In the genomic region with DNA sequence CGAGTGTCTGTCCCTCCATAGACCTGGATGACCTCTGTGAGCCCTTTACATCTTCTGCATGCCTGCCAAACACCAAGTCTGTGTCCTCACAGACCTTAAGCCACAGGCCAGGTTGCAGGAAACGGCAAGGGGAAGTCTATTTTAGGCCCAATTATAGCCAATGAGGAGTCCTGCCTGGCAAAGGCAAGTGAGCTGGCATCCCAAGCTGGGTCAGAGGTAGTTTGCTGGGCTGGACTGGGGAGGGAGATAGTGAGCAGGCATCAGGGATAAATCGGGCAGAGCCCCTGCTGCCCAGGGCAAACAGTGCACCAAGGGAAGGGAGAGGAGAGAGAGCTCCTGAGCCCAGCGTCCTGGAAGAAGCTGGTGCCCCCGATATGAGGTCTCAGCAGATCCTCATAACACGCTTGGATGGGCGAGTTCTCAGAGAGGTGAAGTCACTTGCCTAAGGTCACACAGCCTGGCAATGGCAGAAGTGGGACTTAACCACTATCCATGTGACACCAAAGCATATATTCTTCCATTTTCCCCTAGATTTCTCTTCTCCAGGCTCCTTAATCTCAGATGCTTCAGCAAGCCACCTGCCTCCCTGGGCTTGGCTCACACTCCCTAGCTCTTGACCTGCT, we compare ENCODE assay signal across 10 cellular contexts. TPM values are rescaled to one million over a fixed set of nuclear protein-coding genes. Genes with fewer than 3 reads are reported as not detected.
DNase-seq lines count a peak whose midpoint lies in the region; ATAC-seq and TF ChIP-seq lines count a peak whose summit lies in the region.
"Had no signal": no experiment of that assay in that cellular context is flagged by ENCODE, and none has a peak within 500 bp of the region (broad histone marks: within the 10 kb centered on the region; RNA-seq: fewer than 3 reads in every experiment).

No MANE protein-coding gene starts in this region.

- H3K4me3 Mint-ChIP-seq in T-helper 2 cell treated with Interferon-gamma antibody and Interleukin-4, amounts not matched to agents 5 μg/mL and 100 μg/mL, for 36 hours = no peak overlapping the region
- H3K4me3 Mint-ChIP-seq: activated T-cell treated with anti-CD3 and anti-CD28 coated beads, Interleukin-2, amount 50 U/mL, for 24 hours had no signal

- DNase-seq in GM12865 (ENCODE audit: low read depth) = peak; percentile 37
- peak; percentile 33 for DNase-seq in MV-4-11 (lab: John Stamatoyannopoulos, UW)
- DNase-seq in mammary epithelial cell = no peak
- no peak for DNase-seq in NCI-H748 treated with DMSO at 0.1 percent for 48 hours (lab: John Stamatoyannopoulos, UW)
- DNase-seq in T-helper 2 cell treated with Interferon-gamma antibody and Interleukin-4, amounts not matched to agents 5 μg/mL and 100 μg/mL, for 36 hours (ENCODE audit: low spot score) = no peak
- no peak for DNase-seq in effector memory CD4-positive, alpha-beta T cell
- DNase-seq: activated T-cell treated with anti-CD3 and anti-CD28 coated beads, Interleukin-2, amount 50 U/mL, for 24 hours; substantia nigra had no signal

- TF ChIP-seq CTCF in GM12865 (IDR thresholded peaks at IDR 0.05; ENCODE audit: insufficient read depth, low read depth, low read length, missing control alignments) (peak; percentile 20), mammary epithelial cell (conservative IDR thresholded peaks at IDR 0.05 in 1 of 2, IDR thresholded peaks at IDR 0.05 in 1 of 2; ENCODE audit: extremely low read depth in 1 of 2, insufficient read depth in 1 of 2, low read depth in 1 of 2, low read length in 2 of 2) (peak; percentile 22 to 32), neutrophil (IDR thresholded peaks at IDR 0.05) (peak; percentile 40)

- H3K9ac ChIP-seq in mammary epithelial cell (ENCODE audit: insufficient read depth, low read length) = no peak overlapping the region

- no peak overlapping the region for H3K4me3 ChIP-seq in GM12865 (ENCODE audit: low read depth, low read length)
- H3K4me3 ChIP-seq in mammary epithelial cell (replicated peaks in 1 of 3; ENCODE audit: insufficient read depth in 1 of 3, low read depth in 2 of 3, low read length in 3 of 3) = no peak overlapping the region
- H3K4me3 ChIP-seq in neutrophil (ENCODE audit: low read depth in 1 of 2, low read length in 1 of 2) = no peak overlapping the region
- no peak overlapping the region for H3K4me3 ChIP-seq in effector memory CD4-positive, alpha-beta T cell (ENCODE audit: insufficient read depth, low read depth, low read length, poor library complexity, severe bottlenecking)

- H2AFZ ChIP-seq in mammary epithelial cell (ENCODE audit: low read depth, low read length) = no peak overlapping the region

- H3K27ac Mint-ChIP-seq in T-helper 2 cell treated with Interferon-gamma antibody and Interleukin-4, amounts not matched to agents 5 μg/mL and 100 μg/mL, for 36 hours = no peak overlapping the region
- H3K27ac Mint-ChIP-seq: activated T-cell treated with anti-CD3 and anti-CD28 coated beads, Interleukin-2, amount 50 U/mL, for 24 hours had no signal

- H3K4me1 Mint-ChIP-seq in T-helper 2 cell treated with Interferon-gamma antibody and Interleukin-4, amounts not matched to agents 5 μg/mL and 100 μg/mL, for 36 hours (ENCODE audit: low read depth) = peaks cover 14% of the 10 kb centered on the region

- WGBS in mammary epithelial cell (ENCODE audit: low coverage, missing lambda C conversion rate) = 67% methylated on average over 7 of the region's 7 CpGs

- BruUV-seq in mammary epithelial cell (replicated peaks; lab: Mats Ljungman, UMichigan) = no TSS peak

- H3K9me3 ChIP-seq in mammary epithelial cell (replicated peaks; ENCODE audit: insufficient read depth, low read length) = no peaks in the 10 kb centered on the region
- H3K9me3 ChIP-seq in neutrophil = no peaks in the 10 kb centered on the region
- H3K9me3 ChIP-seq in effector memory CD4-positive, alpha-beta T cell (ENCODE audit: control insufficient read depth, low read length) = no peaks in the 10 kb centered on the region

- no peaks in the 10 kb centered on the region for H3K27me3 Mint-ChIP-seq in T-helper 2 cell treated with Interferon-gamma antibody and Interleukin-4, amounts not matched to agents 5 μg/mL and 100 μg/mL, for 36 hours (ENCODE audit: low read depth)
- H3K27me3 Mint-ChIP-seq: activated T-cell treated with anti-CD3 and anti-CD28 coated beads, Interleukin-2, amount 50 U/mL, for 24 hours had no signal

- ATAC-seq in GM19324 (IDR thresholded peaks at IDR 0.05; ENCODE audit: low FRiP score, unreplicated experiment) = no peak

- intact Hi-C loops in mammary epithelial cell (cut with micrococcal nuclease) = no loop called here

- H3K4me1 ChIP-seq in mammary epithelial cell (ENCODE audit: insufficient read depth, low read length) = peaks cover 3% of the 10 kb centered on the region
- H3K4me1 ChIP-seq in neutrophil (ENCODE audit: control insufficient read depth in 1 of 2, insufficient read depth in 1 of 2, low read depth in 1 of 2, low read length in 1 of 2) = peaks cover 26 to 29% of the 10 kb centered on the region in 2 experiments
- peaks cover 19% of the 10 kb centered on the region for H3K4me1 ChIP-seq in effector memory CD4-positive, alpha-beta T cell (ENCODE audit: control insufficient read depth, insufficient read depth, low read length, poor library complexity, severe bottlenecking)

- H3K27ac ChIP-seq in mammary epithelial cell (ENCODE audit: insufficient read depth, low read depth, low read length) (no peak overlapping the region), neutrophil (peak overlapping the region; percentile 73)
- no peak overlapping the region for H3K27ac ChIP-seq in effector memory CD4-positive, alpha-beta T cell (ENCODE audit: insufficient read depth, low read length, poor library complexity, severe bottlenecking)

- H3K27me3 ChIP-seq in mammary epithelial cell (ENCODE audit: insufficient read depth, low read length) = no peaks in the 10 kb centered on the region
- no peaks in the 10 kb centered on the region for H3K27me3 ChIP-seq in neutrophil
- H3K27me3 ChIP-seq in effector memory CD4-positive, alpha-beta T cell (replicated peaks; ENCODE audit: control insufficient read depth, insufficient read depth, low read length, poor library complexity, severe bottlenecking) = no peaks in the 10 kb centered on the region

- peaks cover 12% of the 10 kb centered on the region for H3K79me2 ChIP-seq in mammary epithelial cell (ENCODE audit: insufficient read depth, low read length)

- no peaks in the 10 kb centered on the region for H3K36me3 ChIP-seq in mammary epithelial cell (ENCODE audit: insufficient read depth, low read length)
- peaks cover 5% of the 10 kb centered on the region for H3K36me3 ChIP-seq in neutrophil
- no peaks in the 10 kb centered on the region for H3K36me3 ChIP-seq in effector memory CD4-positive, alpha-beta T cell (ENCODE audit: control insufficient read depth, insufficient read depth, low read length)

- dilution Hi-C loops in mammary epithelial cell (cut with HindIII; ENCODE audit: low sequenced_read_pairs) = no loop called here

- in situ Hi-C loops in mammary epithelial cell (cut with MboI; ENCODE audit: low sequenced_read_pairs in 2 of 2) = no loop called here

- no peak overlapping the region for H3K4me2 ChIP-seq in mammary epithelial cell (ENCODE audit: insufficient read depth, low read depth, low read length)

- CTCF ChIA-PET in mammary epithelial cell (lab: Charles Lee; ENCODE audit: low non-redundant PET) = no interaction called here

- no peaks in the 10 kb centered on the region for H3K9me3 Mint-ChIP-seq in T-helper 2 cell treated with Interferon-gamma antibody and Interleukin-4, amounts not matched to agents 5 μg/mL and 100 μg/mL, for 36 hours
- H3K9me3 Mint-ChIP-seq: activated T-cell treated with anti-CD3 and anti-CD28 coated beads, Interleukin-2, amount 50 U/mL, for 24 hours had no signal

- no peaks in the 10 kb centered on the region for H4K20me1 ChIP-seq in mammary epithelial cell (ENCODE audit: insufficient read depth, low read length)

- peaks cover 4% of the 10 kb centered on the region for H3K36me3 Mint-ChIP-seq in T-helper 2 cell treated with Interferon-gamma antibody and Interleukin-4, amounts not matched to agents 5 μg/mL and 100 μg/mL, for 36 hours (ENCODE audit: low read depth)

RNA-seq across cellular contexts. Expression of gene RELT, which starts 3.7 kb away (rescaled TPM):
- 10 to 100 TPM in 1 of 2 donors, 1 to 10 TPM in 1; 4.5 to 10.2 TPM for total RNA-seq in mammary epithelial cell
- polyA plus RNA-seq in mammary epithelial cell = 5.1 TPM
- 8.6 TPM for polyA minus RNA-seq in mammary epithelial cell

Comparison
In these comparisons a context has a peak if more than half of its experiments do, and no peak if none do; other contexts are left out.
1. DNase-seq: peak in GM12865 (single experiment) and MV-4-11 (single experiment); none in mammary epithelial cell (single experiment), NCI-H748 treated with DMSO at 0.1 percent for 48 hours (single experiment), T-helper 2 cell treated with Interferon-gamma antibody and Interleukin-4, amounts not matched to agents 5 μg/mL and 100 μg/mL, for 36 hours (single experiment) and effector memory CD4-positive, alpha-beta T cell (0 of 3).
2. Peak in every context shown above with its lines, with median percentiles within 50 percentile points of each other: CTCF ChIP-seq.